Comparison of ENCODE assay signal across 9 cellular contexts in the genomic region with DNA sequence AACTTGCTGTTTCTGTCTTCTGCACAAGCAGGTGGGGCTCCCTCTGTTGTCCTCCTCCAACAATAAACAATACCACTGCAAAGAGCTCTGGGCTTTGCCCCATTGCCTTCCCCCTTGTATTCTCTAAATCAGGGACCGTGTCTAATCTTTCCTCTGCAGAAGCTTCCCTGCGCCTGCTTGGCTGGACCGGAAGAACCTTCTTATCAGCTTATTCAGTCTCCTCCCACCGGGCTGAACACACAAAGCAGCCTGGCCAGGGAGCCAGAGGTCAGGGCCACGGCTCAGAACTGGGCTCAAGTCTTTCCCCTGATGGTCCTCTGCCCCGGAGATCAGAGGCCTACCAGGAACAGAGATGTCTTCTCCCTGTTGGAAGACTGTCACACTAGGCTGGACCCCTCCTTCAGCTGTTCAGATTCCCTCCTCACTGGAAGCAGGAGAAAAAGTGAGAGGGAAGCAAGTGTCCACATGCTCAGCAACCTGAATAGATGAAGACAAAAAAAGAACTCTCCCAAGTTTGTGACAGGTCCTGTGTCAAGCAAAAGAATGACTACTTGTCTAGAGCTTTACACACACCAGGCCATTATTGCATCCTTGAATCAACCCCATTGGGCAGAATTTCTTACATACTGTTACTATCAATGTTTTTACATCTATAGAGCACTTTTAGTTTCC.
DNase-seq lines count a peak whose midpoint lies in the region; ATAC-seq, FAIRE-seq and TF ChIP-seq lines count a peak whose summit lies in the region.
"Had no signal": no experiment of that assay in that cellular context is flagged by ENCODE, and none has a peak within 500 bp of the region (broad histone marks: within the 10 kb centered on the region; RNA-seq: fewer than 3 reads in every experiment).

No MANE protein-coding gene starts in this region.

- no peaks in the 10 kb centered on the region for H3K36me3 ChIP-seq in breast epithelium
- H3K36me3 ChIP-seq in astrocyte (ENCODE audit: insufficient read depth, low read length), result no peaks in the 10 kb centered on the region
- no peaks in the 10 kb centered on the region for H3K36me3 ChIP-seq in liver (ENCODE audit: control insufficient read depth in 4 of 4, insufficient read depth in 3 of 4, low read depth in 1 of 4, low read length in 3 of 4)
- no peaks in the 10 kb centered on the region for H3K36me3 ChIP-seq in upper lobe of left lung
- no peaks in the 10 kb centered on the region for H3K36me3 ChIP-seq in H7 (replicated peaks; ENCODE audit: control insufficient read depth, insufficient read depth, low read length)

- intact Hi-C loops in breast epithelium (cut with DNase I; ENCODE audit: low total_unique reads) (no loop called here), MCF 10A (cut with micrococcal nuclease) (no loop called here)

- POLR2A ChIA-PET in MCF 10A (lab: Yijun Ruan, JAX), result interaction anchor here (0.7 to 0.8 kb wide), 2 partner anchors 45 to 150 kb away, joined by 3 to 4 read pairs; no protein-coding TSS in a partner anchor

- H3K79me2 ChIP-seq in astrocyte (ENCODE audit: insufficient read depth, low read length), result peaks cover 35% of the 10 kb centered on the region

- 9% methylated on average over 6 of the region's 6 CpGs for WGBS in liver
- WGBS in upper lobe of left lung, 2 donors, result 6 to 16% methylated on average over 4 to 6 of the region's 6 CpGs

- H3K27ac Mint-ChIP-seq in MCF 10A (ENCODE audit: low read depth, unreplicated experiment), result no peak overlapping the region
- peak overlapping the region; percentile 28 for H3K27ac Mint-ChIP-seq in astrocyte (ENCODE audit: unreplicated experiment)

- peak; percentile 65 to 66 for ATAC-seq in upper lobe of left lung (ENCODE audit: low FRiP score in 2 of 2)

- no peaks in the 10 kb centered on the region for H3K27me3 Mint-ChIP-seq in MCF 10A (ENCODE audit: insufficient read depth, unreplicated experiment)
- H3K27me3 Mint-ChIP-seq in astrocyte (ENCODE audit: low read depth, unreplicated experiment), result no peaks in the 10 kb centered on the region

- no TSS peak for BruUV-seq in MCF 10A (replicated peaks; lab: Mats Ljungman, UMichigan)

- in situ Hi-C loops in KBM-7 (cut with MboI; ENCODE audit: low pct_unique_long_range_greater_than_20kb, low sequenced_read_pairs), result no loop called here

- H2AFZ ChIP-seq in astrocyte (ENCODE audit: low read depth, low read length), result peak overlapping the region; percentile 27

- TF ChIP-seq EP300 in upper lobe of left lung (IDR thresholded peaks at IDR 0.05), result peak in 2 of 4 donors; percentile 16 to 68

- H3K27me3 ChIP-seq in breast epithelium, result no peaks in the 10 kb centered on the region
- no peaks in the 10 kb centered on the region for H3K27me3 ChIP-seq in astrocyte (ENCODE audit: insufficient read depth, low read length)
- no peaks in the 10 kb centered on the region for H3K27me3 ChIP-seq in liver (ENCODE audit: control insufficient read depth in 4 of 4, insufficient read depth in 4 of 4, low read length in 3 of 4)
- no peaks in the 10 kb centered on the region for H3K27me3 ChIP-seq in upper lobe of left lung
- H3K27me3 ChIP-seq in H7 (ENCODE audit: control insufficient read depth, insufficient read depth, low read length), result no peaks in the 10 kb centered on the region

- H3K4me1 Mint-ChIP-seq in MCF 10A (ENCODE audit: insufficient read depth, unreplicated experiment) (peaks cover 14% of the 10 kb centered on the region), astrocyte (ENCODE audit: low read depth, unreplicated experiment) (peaks cover 42% of the 10 kb centered on the region)

- DNase-seq in breast epithelium (ENCODE audit: low spot score in 2 of 2), result no peak
- DNase-seq in MCF 10A (ENCODE audit: unreplicated experiment), result no peak
- peak; percentile 58 for DNase-seq in KBM-7
- DNase-seq in astrocyte (ENCODE audit: low read depth), result peak; percentile 28
- DNase-seq in upper lobe of left lung, result peak; percentile 6 to 60
- no peak for DNase-seq in central memory CD4-positive, alpha-beta T cell
- DNase-seq in H7, result no peak

- FAIRE-seq in astrocyte (lab: Jason Lieb, UNC), result no peak
- FAIRE-seq: G401.6 had no signal

- no peak for TF ChIP-seq CTCF in breast epithelium (IDR thresholded peaks at IDR 0.05)
- no peak for TF ChIP-seq CTCF in MCF 10A (IDR thresholded peaks at IDR 0.05; ENCODE audit: unreplicated experiment)
- no peak for TF ChIP-seq CTCF in astrocyte (IDR thresholded peaks at IDR 0.05; ENCODE audit: insufficient read depth, low read depth, low read length)
- TF ChIP-seq CTCF in liver (IDR thresholded peaks at IDR 0.05; ENCODE audit: low read depth, low read length, missing input control), result no peak
- TF ChIP-seq CTCF in upper lobe of left lung (IDR thresholded peaks at IDR 0.05), result no peak

- H3K4me3 ChIP-seq in breast epithelium (no peak overlapping the region), astrocyte (ENCODE audit: insufficient read depth, low read depth, low read length) (no peak overlapping the region), liver (ENCODE audit: low read depth in 1 of 3, low read length in 3 of 3) (no peak overlapping the region), upper lobe of left lung (no peak overlapping the region), H7 (ENCODE audit: insufficient read depth, low read depth, low read length) (no peak overlapping the region)

- H3K9ac ChIP-seq in astrocyte (ENCODE audit: low read length), result no peak overlapping the region
- no peak overlapping the region for H3K9ac ChIP-seq in liver (ENCODE audit: low read depth in 1 of 2, low read length in 2 of 2)

- peak overlapping the region; percentile 1 to 61 for H3K27ac ChIP-seq in breast epithelium
- peak overlapping the region; percentile 7 for H3K27ac ChIP-seq in astrocyte (ENCODE audit: low read depth, low read length)
- H3K27ac ChIP-seq in liver (ENCODE audit: low read depth in 1 of 2, low read length in 2 of 2), result peak overlapping the region in 1 of 2 donors; percentile 60
- peak overlapping the region; percentile 23 to 74 (median 56) for H3K27ac ChIP-seq in upper lobe of left lung

- H3K4me1 ChIP-seq in breast epithelium (peaks cover 0 to 3% of the 10 kb centered on the region in 2 donors), astrocyte (ENCODE audit: insufficient read depth, low read length) (peaks cover 34% of the 10 kb centered on the region), liver (ENCODE audit: control insufficient read depth in 4 of 4, insufficient read depth in 4 of 4, low read length in 3 of 4) (peaks cover 9 to 14% (median 10%) of the 10 kb centered on the region in 4 donors), upper lobe of left lung (peaks cover 14 to 32% (median 25%) of the 10 kb centered on the region in 4 donors)

- CTCF ChIA-PET in MCF 10A (lab: Yijun Ruan, JAX), result interaction anchor here (1.5 kb wide), 1 partner anchor 69 kb away, joined by 3 read pairs; no protein-coding TSS in a partner anchor

- TF ChIP-seq RAD21 in liver (IDR thresholded peaks at IDR 0.05), result peak; percentile 43 to 66

- TF ChIP-seq POLR2A in breast epithelium (IDR thresholded peaks at IDR 0.05) (no peak), upper lobe of left lung (IDR thresholded peaks at IDR 0.05) (no peak)

- H4K20me1 ChIP-seq in astrocyte (ENCODE audit: insufficient read depth, low read length), result peaks cover 12% of the 10 kb centered on the region

- H3K9me3 Mint-ChIP-seq in MCF 10A (ENCODE audit: unreplicated experiment) (no peaks in the 10 kb centered on the region), astrocyte (ENCODE audit: unreplicated experiment) (no peaks in the 10 kb centered on the region)

- H3K4me3 Mint-ChIP-seq in MCF 10A (ENCODE audit: unreplicated experiment) (no peak overlapping the region), astrocyte (ENCODE audit: unreplicated experiment) (no peak overlapping the region)

- H3K36me3 Mint-ChIP-seq in MCF 10A (ENCODE audit: insufficient read depth, unreplicated experiment), result no peaks in the 10 kb centered on the region
- H3K36me3 Mint-ChIP-seq in astrocyte (ENCODE audit: low read depth, unreplicated experiment), result no peaks in the 10 kb centered on the region

- H3K9me3 ChIP-seq in breast epithelium, result no peaks in the 10 kb centered on the region
- no peaks in the 10 kb centered on the region for H3K9me3 ChIP-seq in astrocyte (ENCODE audit: insufficient read depth, low read depth, low read length)
- no peaks in the 10 kb centered on the region for H3K9me3 ChIP-seq in liver (ENCODE audit: control insufficient read depth in 4 of 4, low read length in 3 of 4)
- H3K9me3 ChIP-seq in upper lobe of left lung, result no peaks in the 10 kb centered on the region

- peak overlapping the region; percentile 54 for H3K4me2 ChIP-seq in astrocyte (ENCODE audit: low read length)

TF ChIP-seq in liver, 16 proteins besides CTCF, POLR2A, EP300 and RAD21 (continues in another document):
- TF ChIP-seq, protein P1, sequence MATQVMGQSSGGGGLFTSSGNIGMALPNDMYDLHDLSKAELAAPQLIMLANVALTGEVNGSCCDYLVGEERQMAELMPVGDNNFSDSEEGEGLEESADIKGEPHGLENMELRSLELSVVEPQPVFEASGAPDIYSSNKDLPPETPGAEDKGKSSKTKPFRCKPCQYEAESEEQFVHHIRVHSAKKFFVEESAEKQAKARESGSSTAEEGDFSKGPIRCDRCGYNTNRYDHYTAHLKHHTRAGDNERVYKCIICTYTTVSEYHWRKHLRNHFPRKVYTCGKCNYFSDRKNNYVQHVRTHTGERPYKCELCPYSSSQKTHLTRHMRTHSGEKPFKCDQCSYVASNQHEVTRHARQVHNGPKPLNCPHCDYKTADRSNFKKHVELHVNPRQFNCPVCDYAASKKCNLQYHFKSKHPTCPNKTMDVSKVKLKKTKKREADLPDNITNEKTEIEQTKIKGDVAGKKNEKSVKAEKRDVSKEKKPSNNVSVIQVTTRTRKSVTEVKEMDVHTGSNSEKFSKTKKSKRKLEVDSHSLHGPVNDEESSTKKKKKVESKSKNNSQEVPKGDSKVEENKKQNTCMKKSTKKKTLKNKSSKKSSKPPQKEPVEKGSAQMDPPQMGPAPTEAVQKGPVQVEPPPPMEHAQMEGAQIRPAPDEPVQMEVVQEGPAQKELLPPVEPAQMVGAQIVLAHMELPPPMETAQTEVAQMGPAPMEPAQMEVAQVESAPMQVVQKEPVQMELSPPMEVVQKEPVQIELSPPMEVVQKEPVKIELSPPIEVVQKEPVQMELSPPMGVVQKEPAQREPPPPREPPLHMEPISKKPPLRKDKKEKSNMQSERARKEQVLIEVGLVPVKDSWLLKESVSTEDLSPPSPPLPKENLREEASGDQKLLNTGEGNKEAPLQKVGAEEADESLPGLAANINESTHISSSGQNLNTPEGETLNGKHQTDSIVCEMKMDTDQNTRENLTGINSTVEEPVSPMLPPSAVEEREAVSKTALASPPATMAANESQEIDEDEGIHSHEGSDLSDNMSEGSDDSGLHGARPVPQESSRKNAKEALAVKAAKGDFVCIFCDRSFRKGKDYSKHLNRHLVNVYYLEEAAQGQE (IDR thresholded peaks at IDR 0.05), result no peak
- no peak for TF ChIP-seq FOXA1 (IDR thresholded peaks at IDR 0.05)
- TF ChIP-seq HNF4A (conservative IDR thresholded peaks at IDR 0.05), result peak; percentile 69 to 83
- TF ChIP-seq, protein P2, sequence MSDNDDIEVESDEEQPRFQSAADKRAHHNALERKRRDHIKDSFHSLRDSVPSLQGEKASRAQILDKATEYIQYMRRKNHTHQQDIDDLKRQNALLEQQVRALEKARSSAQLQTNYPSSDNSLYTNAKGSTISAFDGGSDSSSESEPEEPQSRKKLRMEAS (IDR thresholded peaks at IDR 0.05), result no peak
- peak in 1 of 2 donors; percentile 32 for TF ChIP-seq EGR1 (IDR thresholded peaks at IDR 0.05; ENCODE audit: low read depth in 2 of 2)

Comparison
In these comparisons a context has a peak if more than half of its experiments do, and no peak if none do; other contexts are left out.
1. DNase-seq: peak in KBM-7 (single experiment), astrocyte (single experiment) and upper lobe of left lung (2 of 2); none in breast epithelium (0 of 2), MCF 10A (single experiment), central memory CD4-positive, alpha-beta T cell (single experiment) and H7 (single experiment).